29 cellular contexts compared by ENCODE assay signal in the genomic region with DNA sequence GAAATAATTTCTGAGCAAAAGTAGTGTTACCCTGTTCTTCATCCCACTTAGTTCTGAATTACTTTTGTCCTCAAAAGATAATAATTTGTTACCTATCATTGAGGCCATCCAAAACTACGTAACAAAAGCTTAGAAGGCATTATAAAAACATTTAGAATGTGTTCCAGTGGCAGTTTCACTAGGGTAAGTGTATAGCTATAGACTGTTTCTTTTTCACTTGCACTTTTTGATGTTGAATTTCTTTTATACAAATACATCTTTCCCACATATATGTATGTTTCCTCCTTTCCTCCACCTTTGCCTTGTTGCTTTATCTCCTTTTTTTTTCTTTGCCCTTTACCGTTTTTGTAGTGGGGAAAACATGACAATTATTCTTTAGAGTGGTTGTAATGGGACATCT.
"Had no signal": no experiment of that assay in that cellular context is flagged by ENCODE, and none has a peak within 500 bp of the region (broad histone marks: within the 10 kb centered on the region; RNA-seq: fewer than 3 reads in every experiment).

No MANE protein-coding gene starts in this region.

- H3K36me3 ChIP-seq: ovary had no signal

- ATAC-seq: esophagus mucosa; gastrocnemius medialis; heart left ventricle; left ventricle myocardium superior; lower lobe of right lung; natural killer cell; psoas muscle; right cardiac atrium; stimulated activated effector memory CD8-positive, alpha-beta T cell treated with anti-CD3 and anti-CD28 coated beads, Interleukin-12 subunit alpha, Interleukin-12 subunit beta, amount 100 ng/mL, for 72 hours; stimulated activated naive CD8-positive, alpha-beta T cell treated with anti-CD3 and anti-CD28 coated beads, Interleukin-15, Interleukin-2, amounts not matched to agents 100 U/mL and 50 U/mL, for 24 hours had no signal

- H3K4me3 ChIP-seq: dorsolateral prefrontal cortex, gastrocnemius medialis, heart left ventricle, hepatocyte, lower lobe of right lung, ovary, psoas muscle, sigmoid colon, thoracic aorta, tibial nerve, upper lobe of left lung had no signal

- H3K9me3 ChIP-seq: gastrocnemius medialis, lower lobe of right lung, ovary, psoas muscle, sigmoid colon, thoracic aorta, tibial nerve, upper lobe of left lung had no signal

- H3K4me1 ChIP-seq: gastrocnemius medialis, psoas muscle had no signal

- H3K4me3 Mint-ChIP-seq: endodermal cell; immature natural killer cell; natural killer cell; stimulated activated effector memory CD8-positive, alpha-beta T cell treated with anti-CD3 and anti-CD28 coated beads, Interleukin-12 subunit alpha, Interleukin-12 subunit beta, amount 100 ng/mL, for 72 hours had no signal

- H3K27ac ChIP-seq: epithelial cell of prostate, gastrocnemius medialis, heart left ventricle, hepatocyte, lower lobe of right lung, ovary, psoas muscle, sigmoid colon, thoracic aorta, tibial nerve, upper lobe of left lung had no signal

- H3K9me3 Mint-ChIP-seq: endodermal cell; immature natural killer cell; natural killer cell; stimulated activated effector memory CD8-positive, alpha-beta T cell treated with anti-CD3 and anti-CD28 coated beads, Interleukin-12 subunit alpha, Interleukin-12 subunit beta, amount 100 ng/mL, for 72 hours had no signal

- H3K27ac Mint-ChIP-seq: endodermal cell; natural killer cell; stimulated activated effector memory CD8-positive, alpha-beta T cell treated with anti-CD3 and anti-CD28 coated beads, Interleukin-12 subunit alpha, Interleukin-12 subunit beta, amount 100 ng/mL, for 72 hours had no signal

- H3K27me3 ChIP-seq: dorsolateral prefrontal cortex, gastrocnemius medialis, heart left ventricle, hepatocyte, ovary, sigmoid colon, tibial nerve, upper lobe of left lung had no signal

- DNase-seq: cortex of kidney; dorsolateral prefrontal cortex; effector CD8-positive, alpha-beta T cell; endodermal cell; foreskin fibroblast; gastrocnemius medialis; heart left ventricle; immature natural killer cell; islet precursor cell; left ventricle myocardium superior; lower lobe of right lung; natural killer cell; occipital lobe; ovary; posterior cingulate gyrus; psoas muscle; right cardiac atrium; sigmoid colon; stimulated activated CD4-positive, alpha-beta T cell treated with anti-CD3 and anti-CD28 coated beads, Interleukin-2, amount 100 ng/mL, for 24 hours; stimulated activated CD4-positive, alpha-beta T cell treated with anti-CD3 and anti-CD28 coated beads, Interleukin-4, amount 100 ng/mL, for 24 hours; stimulated activated naive CD8-positive, alpha-beta T cell treated with anti-CD3 and anti-CD28 coated beads, Interleukin-15, Interleukin-2, amounts not matched to agents 100 U/mL and 50 U/mL, for 24 hours; substantia nigra; upper lobe of left lung had no signal

- H3K4me1 Mint-ChIP-seq: endodermal cell had no signal
